ENCODE assay signal across 1 cellular context in genomic region chr7:156772725-156773124, GRCh38.
TF ChIP-seq lines count a peak whose summit lies in the region.

No MANE protein-coding gene starts in this region.

TF ChIP-seq in K562, 482 proteins besides CTCF, POLR2A, EP300 and RAD21 (continued from another document):
- TF ChIP-seq CLOCK (CRISPR knock-in tag; IDR thresholded peaks at IDR 0.05; ENCODE audit: borderline replicate concordance) (no peak), POU5F1 (IDR thresholded peaks at IDR 0.05; ENCODE audit: borderline replicate concordance, low read depth, low read length, partially characterized antibody) (no peak), SP2 (IDR thresholded peaks at IDR 0.05; ENCODE audit: extremely low read depth, low read depth, low read length, poor library complexity, severe bottlenecking) (no peak), BHLHE40 (IDR thresholded peaks at IDR 0.05; ENCODE audit: low read length) (no peak), TEAD4 (IDR thresholded peaks at IDR 0.05; ENCODE audit: low read length) (peak; percentile 65; the same call in 1 of the 2 replicates), TEAD4 (CRISPR knock-in tag; IDR thresholded peaks at IDR 0.05; ENCODE audit: borderline replicate concordance) (no peak), MBD1 (CRISPR knock-in tag; IDR thresholded peaks at IDR 0.05) (no peak), SNAPC5 (CRISPR knock-in tag; IDR thresholded peaks at IDR 0.05) (no peak), NFIC (IDR thresholded peaks at IDR 0.05) (peak; percentile 11; the same call in 1 of the 2 replicates)
- TF ChIP-seq, protein P1, sequence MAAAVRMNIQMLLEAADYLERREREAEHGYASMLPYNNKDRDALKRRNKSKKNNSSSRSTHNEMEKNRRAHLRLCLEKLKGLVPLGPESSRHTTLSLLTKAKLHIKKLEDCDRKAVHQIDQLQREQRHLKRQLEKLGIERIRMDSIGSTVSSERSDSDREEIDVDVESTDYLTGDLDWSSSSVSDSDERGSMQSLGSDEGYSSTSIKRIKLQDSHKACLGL (CRISPR knock-in tag; IDR thresholded peaks at IDR 0.05; ENCODE audit: borderline replicate concordance, poor library complexity, severe bottlenecking) = no peak
